ENCODE assay signal across 17 cellular contexts in the genomic region with DNA sequence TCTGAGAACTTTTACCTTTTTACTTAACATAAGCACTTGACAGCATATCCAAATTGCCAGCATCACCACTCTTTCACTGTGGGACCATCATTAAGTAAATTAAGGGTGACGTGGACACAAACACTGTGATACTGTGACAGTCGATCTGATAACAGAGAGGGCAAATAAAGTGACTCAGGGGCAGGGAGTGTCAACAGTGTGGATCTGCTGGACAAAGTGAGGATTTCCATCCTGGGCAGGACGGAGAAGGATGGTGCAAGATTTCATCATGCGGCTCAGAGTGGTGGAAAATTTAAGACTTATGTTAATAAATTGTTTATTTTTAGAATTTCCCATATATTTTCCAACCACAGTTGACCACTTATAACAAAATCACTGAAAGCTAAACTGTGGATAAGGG. TPM values are rescaled to one million over a fixed set of nuclear protein-coding genes. Genes with fewer than 3 reads are reported as not detected.
DNase-seq lines count a peak whose midpoint lies in the region; ATAC-seq, FAIRE-seq and TF ChIP-seq lines count a peak whose summit lies in the region.
"Had no signal": no experiment of that assay in that cellular context is flagged by ENCODE, and none has a peak within 500 bp of the region (broad histone marks: within the 10 kb centered on the region; RNA-seq: fewer than 3 reads in every experiment).

No MANE protein-coding gene starts in this region.

- H3K27me3 ChIP-seq in A673 (replicated peaks; ENCODE audit: insufficient read depth, low read depth, low read length, poor library complexity) = no peaks in the 10 kb centered on the region
- H3K27me3 ChIP-seq in keratinocyte (ENCODE audit: control insufficient read depth, extremely low read depth, insufficient read depth, low read length) = no peaks in the 10 kb centered on the region
- H3K27me3 ChIP-seq in CD4-positive, alpha-beta memory T cell (ENCODE audit: insufficient read depth, low read length) = no peaks in the 10 kb centered on the region
- H3K27me3 ChIP-seq: right atrium auricular region had no signal

- 0 out of 2 replicates have a peak, but pooled peaks cover 3% of the 10 kb centered on the region for H3K36me3 Mint-ChIP-seq in HFFc6 (ENCODE audit: low read depth)
- H3K36me3 Mint-ChIP-seq in activated CD4-positive, alpha-beta memory T cell treated with anti-CD3 and anti-CD28 coated beads, Interleukin-2, amount 10 ng/mL, durations not matched to agents 7 days and 5 days (ENCODE audit: low read depth) = peaks cover 16% of the 10 kb centered on the region
- no peaks in the 10 kb centered on the region for H3K36me3 Mint-ChIP-seq in CD4-positive, alpha-beta memory T cell

- POLR2A ChIA-PET in A673 (lab: Charles Lee; ENCODE audit: low non-redundant PET) = no interaction called here
- POLR2A ChIA-PET in activated CD4-positive, alpha-beta memory T cell treated with anti-CD3 and anti-CD28 coated beads, Interleukin-2, amount 10 ng/mL, durations not matched to agents 7 days and 5 days (lab: Charles Lee) = interaction anchor here (1.1 to 3.1 kb wide), 3 partner anchors 10 to 71 kb away, joined by 3 to 12 read pairs (median 5); a partner anchor contains a TSS
- POLR2A ChIA-PET in CD4-positive, alpha-beta memory T cell (lab: Charles Lee; ENCODE audit: partially characterized antibody) = no interaction called here

- H3K36me3 ChIP-seq in A673 (ENCODE audit: insufficient read depth, low read length, poor library complexity, severe bottlenecking) (no peaks in the 10 kb centered on the region), keratinocyte (ENCODE audit: control insufficient read depth in 2 of 2, extremely low read depth in 1 of 2, insufficient read depth in 2 of 2, low read length in 2 of 2) (no peaks in the 10 kb centered on the region)
- H3K36me3 ChIP-seq in CD4-positive, alpha-beta memory T cell (ENCODE audit: insufficient read depth, low read length) = no peaks in the 10 kb centered on the region
- H3K36me3 ChIP-seq: right atrium auricular region had no signal

- H3K9me3 Mint-ChIP-seq in HFFc6 = peaks cover 4% of the 10 kb centered on the region; the same call in 1 of the 2 replicates
- H3K9me3 Mint-ChIP-seq in activated CD4-positive, alpha-beta memory T cell treated with anti-CD3 and anti-CD28 coated beads, Interleukin-2, amount 10 ng/mL, durations not matched to agents 7 days and 5 days = peaks cover 5% of the 10 kb centered on the region
- peaks cover 0 to 3% (median 0%) of the 10 kb centered on the region in 8 donors for H3K9me3 Mint-ChIP-seq in CD4-positive, alpha-beta memory T cell

- intact Hi-C loops in A673 (cut with micrococcal nuclease; ENCODE audit: unreplicated experiment) = no loop called here
- intact Hi-C loops in CD4-positive, alpha-beta memory T cell (cut with micrococcal nuclease) = no loop called here

- FAIRE-seq in keratinocyte (lab: Jason Lieb, UNC) = no peak
- FAIRE-seq: H54 had no signal

- no peaks in the 10 kb centered on the region for H3K9me1 ChIP-seq in keratinocyte (ENCODE audit: control insufficient read depth, extremely low read depth, insufficient read depth, low read length)

- no TSS peak for BruUV-seq in A673 (replicated peaks; lab: Mats Ljungman, UMichigan)

- no peak overlapping the region for H3K9ac ChIP-seq in keratinocyte (ENCODE audit: control insufficient read depth, extremely low read depth, insufficient read depth, low read length)
- H3K9ac ChIP-seq: KMS-11 had no signal

- H3K27ac ChIP-seq in A673 (ENCODE audit: low read depth, low read length, poor library complexity, severe bottlenecking) (peak overlapping the region; percentile 33), keratinocyte (ENCODE audit: control insufficient read depth, insufficient read depth, low read length) (peak overlapping the region; percentile 42)
- no peak overlapping the region for H3K27ac ChIP-seq in CD4-positive, alpha-beta memory T cell (ENCODE audit: low read depth, low read length)
- H3K27ac ChIP-seq: KMS-11, right atrium auricular region had no signal

- no peak overlapping the region for H3K4me2 ChIP-seq in keratinocyte (ENCODE audit: control insufficient read depth, extremely low read depth, insufficient read depth, low read depth, low read length)
- H3K4me2 ChIP-seq: KMS-11 had no signal

- H2AFZ ChIP-seq in keratinocyte (ENCODE audit: control insufficient read depth, low read length) = no peak overlapping the region

- H3K9me3 ChIP-seq in A673 (ENCODE audit: low read depth, low read length, poor library complexity, severe bottlenecking) (no peaks in the 10 kb centered on the region), keratinocyte (ENCODE audit: control insufficient read depth, low read depth, low read length) (no peaks in the 10 kb centered on the region)
- no peaks in the 10 kb centered on the region for H3K9me3 ChIP-seq in CD4-positive, alpha-beta memory T cell (ENCODE audit: control insufficient read depth in 1 of 2, low read length in 2 of 2)
- H3K9me3 ChIP-seq: right atrium auricular region had no signal

- H3K4me3 ChIP-seq in A673 (ENCODE audit: low read depth, low read length, poor library complexity, severe bottlenecking) (no peak overlapping the region), keratinocyte (ENCODE audit: control insufficient read depth in 2 of 3, extremely low read depth in 1 of 3, insufficient read depth in 2 of 3, low read depth in 1 of 3, low read length in 3 of 3) (no peak overlapping the region)
- no peak overlapping the region for H3K4me3 ChIP-seq in CD4-positive, alpha-beta memory T cell (ENCODE audit: low read length in 2 of 2)
- H3K4me3 ChIP-seq: right atrium auricular region had no signal

- no peak for DNase-seq in A673 (ENCODE audit: low spot score)
- DNase-seq in HFFc6 = peak; percentile 71
- DNase-seq in SW480 (ENCODE audit: low spot score) = peak; percentile 58
- DNase-seq in keratinocyte (ENCODE audit: low read depth, low spot score) = no peak
- no peak for DNase-seq in DMS79 treated with DMSO at 0.1 percent for 48 hours (lab: John Stamatoyannopoulos, UW)
- no peak for DNase-seq in activated CD4-positive, alpha-beta memory T cell treated with anti-CD3 and anti-CD28 coated beads, Interleukin-2, amount 10 ng/mL, durations not matched to agents 7 days and 5 days
- DNase-seq in CD4-positive, alpha-beta memory T cell = no peak
- DNase-seq: amniotic stem cell; left colon; NCI-H1436 treated with DMSO at 0.1 percent for 48 hours; SHP77; stimulated activated naive CD8-positive, alpha-beta T cell treated with anti-CD3 and anti-CD28 coated beads, Interleukin-15, Interleukin-2, amounts not matched to agents 100 U/mL and 50 U/mL, for 24 hours had no signal

- H3K79me2 ChIP-seq in keratinocyte (ENCODE audit: control insufficient read depth, insufficient read depth, low read length) = no peaks in the 10 kb centered on the region

- H3K4me1 ChIP-seq in A673 (ENCODE audit: insufficient read depth, low read length, poor library complexity, severe bottlenecking) (peaks cover 34% of the 10 kb centered on the region), keratinocyte (ENCODE audit: control insufficient read depth, extremely low read depth, insufficient read depth, low read length) (peaks cover 29% of the 10 kb centered on the region)
- H3K4me1 ChIP-seq in CD4-positive, alpha-beta memory T cell (ENCODE audit: insufficient read depth, low read length) = peaks cover 19% of the 10 kb centered on the region
- H3K4me1 ChIP-seq: right atrium auricular region had no signal

- H3K27me3 Mint-ChIP-seq in HFFc6 (ENCODE audit: insufficient read depth) = peaks cover 2% of the 10 kb centered on the region
- peaks cover 5% of the 10 kb centered on the region for H3K27me3 Mint-ChIP-seq in activated CD4-positive, alpha-beta memory T cell treated with anti-CD3 and anti-CD28 coated beads, Interleukin-2, amount 10 ng/mL, durations not matched to agents 7 days and 5 days
- H3K27me3 Mint-ChIP-seq in CD4-positive, alpha-beta memory T cell = no peaks in the 10 kb centered on the region

- H4K20me1 ChIP-seq in keratinocyte (ENCODE audit: control insufficient read depth, extremely low read depth, insufficient read depth, low read length) = no peaks in the 10 kb centered on the region

- TF ChIP-seq CTCF in A673 (conservative IDR thresholded peaks at IDR 0.05; ENCODE audit: low read depth, low read length) (no peak), HFFc6 (IDR thresholded peaks at IDR 0.05) (no peak), keratinocyte (optimal IDR thresholded peaks at IDR 0.05 in 1 of 3, IDR thresholded peaks at IDR 0.05 in 1 of 3, conservative IDR thresholded peaks at IDR 0.05 in 1 of 3; ENCODE audit: extremely low read depth in 1 of 3, insufficient read depth in 2 of 3, low read length in 3 of 3) (no peak)

- CTCF ChIA-PET in A673 (lab: Charles Lee) = no interaction called here
- CTCF ChIA-PET in activated CD4-positive, alpha-beta memory T cell treated with anti-CD3 and anti-CD28 coated beads, Interleukin-2, amount 10 ng/mL, durations not matched to agents 7 days and 5 days (lab: Charles Lee) = interaction anchor here (1.0 kb wide), 1 partner anchor 10 kb away, joined by 3 read pairs; no protein-coding TSS in a partner anchor
- CTCF ChIA-PET in CD4-positive, alpha-beta memory T cell (lab: Charles Lee; ENCODE audit: partially characterized antibody) = no interaction called here

- H3K27ac Mint-ChIP-seq in HFFc6 = no peak overlapping the region
- no peak overlapping the region for H3K27ac Mint-ChIP-seq in activated CD4-positive, alpha-beta memory T cell treated with anti-CD3 and anti-CD28 coated beads, Interleukin-2, amount 10 ng/mL, durations not matched to agents 7 days and 5 days
- H3K27ac Mint-ChIP-seq in CD4-positive, alpha-beta memory T cell = no peak overlapping the region
- H3K27ac Mint-ChIP-seq: activated T-helper 2 cell treated with anti-CD3 and anti-CD28 coated beads, Interferon-gamma antibody, Interleukin-2, Interleukin-4, amounts not matched to agents 10 μg/mL and 5 μg/mL and 100 μg/mL, durations not matched to agents 14 hours and 24 hours and 36 hours had no signal

- H3K4me3 Mint-ChIP-seq in HFFc6 = no peak overlapping the region
- no peak overlapping the region for H3K4me3 Mint-ChIP-seq in activated CD4-positive, alpha-beta memory T cell treated with anti-CD3 and anti-CD28 coated beads, Interleukin-2, amount 10 ng/mL, durations not matched to agents 7 days and 5 days
- no peak overlapping the region for H3K4me3 Mint-ChIP-seq in CD4-positive, alpha-beta memory T cell

- peaks cover 24% of the 10 kb centered on the region for H3K4me1 Mint-ChIP-seq in HFFc6 (ENCODE audit: low read depth)
- peaks cover 17% of the 10 kb centered on the region for H3K4me1 Mint-ChIP-seq in activated CD4-positive, alpha-beta memory T cell treated with anti-CD3 and anti-CD28 coated beads, Interleukin-2, amount 10 ng/mL, durations not matched to agents 7 days and 5 days
- peaks cover 4 to 16% (median 9%) of the 10 kb centered on the region in 4 donors for H3K4me1 Mint-ChIP-seq in CD4-positive, alpha-beta memory T cell

- dilution Hi-C loops in keratinocyte (cut with MboI; ENCODE audit: extremely low pct_ligation_motif_present, low sequenced_read_pairs) = no loop called here

- no peak for ATAC-seq in GM19452 (IDR thresholded peaks at IDR 0.05; ENCODE audit: unreplicated experiment)
- ATAC-seq: left colon; stimulated activated naive CD8-positive, alpha-beta T cell treated with anti-CD3 and anti-CD28 coated beads, Interleukin-15, Interleukin-2, amounts not matched to agents 100 U/mL and 50 U/mL, for 24 hours had no signal

RNA-seq across cellular contexts. Expression of a gene that starts 60.0 kb away (rescaled TPM):
- 45.5 and 50.3 TPM in 2 replicates for total RNA-seq in A673 (2021)
- 10 to 100 TPM; 11.4 to 15.7 (median 13.4) TPM for total RNA-seq in HFFc6 (2021; fragmentation: NEBNext Ultra II Directional; extraction: Animal tissue kit (Norgen Biotek cat#: 25700))
- polyA plus RNA-seq in keratinocyte = 12.7 to 18.6 TPM (median 17.0 TPM) in 3 replicates
- polyA plus RNA-seq in keratinocyte (2011; ENCODE audit: low read depth) = 17.6 TPM
- polyA plus RNA-seq in keratinocyte (2011; cell fraction: cytosol; rRNA removed) = 8.4 and 9.9 TPM in 2 replicates
- 39.7 and 42.2 TPM in 2 replicates for polyA plus RNA-seq in keratinocyte (2011; cell fraction: nucleus; rRNA removed)
- 13.8 and 14.0 TPM in 2 replicates for polyA plus RNA-seq in keratinocyte (2012; ENCODE audit: low replicate concordance)
- 24.8 to 50.3 TPM (median 36.8 TPM) in 3 replicates for polyA minus RNA-seq in keratinocyte
- polyA minus RNA-seq in keratinocyte (2011; cell fraction: cytosol; rRNA and poly(A)+ RNA removed) = 14.0 TPM
- polyA minus RNA-seq in keratinocyte (2011; cell fraction: nucleus; rRNA and poly(A)+ RNA removed) = 40.6 and 81.8 TPM in 2 replicates
- 10 to 100 TPM; 12.2 to 14.1 TPM for total RNA-seq in activated CD4-positive, alpha-beta memory T cell treated with anti-CD3 and anti-CD28 coated beads, Interleukin-2, amount 10 ng/mL, durations not matched to agents 7 days and 5 days
- total RNA-seq in CD4-positive, alpha-beta memory T cell = 10 to 100 TPM; 20.0 to 21.8 TPM
- polyA plus RNA-seq in CD4-positive, alpha-beta memory T cell = 1 to 10 TPM; 3.8 to 9.0 TPM

Comparison
In these comparisons a context has a peak if more than half of its experiments do, and no peak if none do; other contexts are left out.
1. DNase-seq: peak in HFFc6 (single experiment) and SW480 (single experiment); none in A673 (single experiment), keratinocyte (single experiment), DMS79 treated with DMSO at 0.1 percent for 48 hours (single experiment), activated CD4-positive, alpha-beta memory T cell treated with anti-CD3 and anti-CD28 coated beads, Interleukin-2, amount 10 ng/mL, durations not matched to agents 7 days and 5 days (single experiment) and CD4-positive, alpha-beta memory T cell (0 of 5).